Comparison of ENCODE assay signal across 37 cellular contexts in genomic region chr12:21980544-21980943, GRCh38. TPM values are rescaled to one million over a fixed set of nuclear protein-coding genes. Genes with fewer than 3 reads are reported as not detected.
"Had no signal": no experiment of that assay in that cellular context is flagged by ENCODE, and none has a peak within 500 bp of the region (broad histone marks: within the 10 kb centered on the region; RNA-seq: fewer than 3 reads in every experiment).

No MANE protein-coding gene starts in this region.

- DNase-seq: activated B cell treated with CpG ODN at 0.5 μM for 24 hours; activated CD4-positive, alpha-beta memory T cell treated with anti-CD3 and anti-CD28 coated beads for 36 hours; activated CD4-positive, alpha-beta T cell treated with anti-CD3 and anti-CD28 coated beads for 48 hours; activated CD4-positive, alpha-beta T cell treated with anti-CD3 and anti-CD28 coated beads, Interleukin-2, amount 50 U/mL, for 1 hour; activated CD4-positive, alpha-beta T cell treated with anti-CD3 and anti-CD28 coated beads, Interleukin-2, amount 50 U/mL, for 4 hours; activated CD4-positive, CD25-positive, alpha-beta regulatory T cell treated with anti-CD3 and anti-CD28 coated beads, Interleukin-2, amount 50 U/mL, for 72 hours; activated CD8-positive, alpha-beta memory T cell treated with anti-CD3 and anti-CD28 coated beads, Interleukin-2, amount 50 U/mL, for 4 hours; activated CD8-positive, alpha-beta T cell treated with anti-CD3 and anti-CD28 coated beads for 36 hours; activated effector memory CD4-positive, alpha-beta T cell treated with anti-CD3 and anti-CD28 coated beads, Interleukin-2, amount 50 U/mL, for 16 hours; activated gamma-delta T cell treated with Interleukin-2 at 50 U/mL for 16 hours; activated naive CD4-positive, alpha-beta T cell; activated naive CD4-positive, alpha-beta T cell treated with anti-CD3 and anti-CD28 coated beads for 36 hours; activated naive CD4-positive, alpha-beta T cell treated with anti-CD3 and anti-CD28 coated beads, Interleukin-2, amount 50 U/mL, for 16 hours; activated naive CD8-positive, alpha-beta T cell treated with anti-CD3 and anti-CD28 coated beads for 36 hours; activated T-cell treated with anti-CD3 and anti-CD28 coated beads for 4 hours; activated T-cell treated with anti-CD3 and anti-CD28 coated beads, Interleukin-2, amount 50 U/mL, for 1 hour; activated T-cell treated with anti-CD3 and anti-CD28 coated beads, Interleukin-2, amount 50 U/mL, for 4 hours; activated T-cell treated with anti-CD3 and anti-CD28 coated beads, Interleukin-2, amount 50 U/mL, for 72 hours; adrenal gland; amniotic stem cell; aorta; body of pancreas; brain microvascular endothelial cell; central memory CD4-positive, alpha-beta T cell; T-helper 1 cell; T-helper 2 cell; T-helper 9 cell had no signal

- H3K27me3 ChIP-seq: adrenal gland, body of pancreas, brain microvascular endothelial cell, breast epithelium had no signal

- H3K36me3 Mint-ChIP-seq: activated CD4-positive, alpha-beta memory T cell treated with anti-CD3 and anti-CD28 coated beads for 36 hours; activated naive CD4-positive, alpha-beta T cell treated with anti-CD3 and anti-CD28 coated beads, Interleukin-2, amount 50 U/mL, for 72 hours; activated naive CD8-positive, alpha-beta T cell treated with anti-CD3 and anti-CD28 coated beads for 36 hours had no signal

- H3K9me3 Mint-ChIP-seq: activated B cell treated with CpG ODN at 0.5 μM for 24 hours; activated CD4-positive, alpha-beta memory T cell treated with anti-CD3 and anti-CD28 coated beads for 36 hours; activated CD8-positive, alpha-beta T cell treated with anti-CD3 and anti-CD28 coated beads for 36 hours; activated naive CD4-positive, alpha-beta T cell treated with anti-CD3 and anti-CD28 coated beads for 36 hours; activated naive CD4-positive, alpha-beta T cell treated with anti-CD3 and anti-CD28 coated beads, Interleukin-2, amount 50 U/mL, for 72 hours; activated naive CD8-positive, alpha-beta T cell treated with anti-CD3 and anti-CD28 coated beads for 36 hours; activated T-cell treated with anti-CD3 and anti-CD28 coated beads, Interleukin-2, amount 50 U/mL, for 4 hours; activated T-cell treated with anti-CD3 and anti-CD28 coated beads, Interleukin-2, amount 50 U/mL, for 72 hours; activated T-helper 1 cell treated with anti-CD3 and anti-CD28 coated beads, Interleukin-12 subunit alpha, Interleukin-12 subunit beta, Interleukin-2, Interleukin-4 antibody, amounts not matched to agents 30 ng/mL and 10 ng/mL and 1 ng/mL, durations not matched to agents 14 hours and 24 hours and 36 hours; activated T-helper 17 cell treated with anti-CD3 and anti-CD28 coated beads, Interleukin-2, amount 50 U/mL, for 72 hours; T-helper 1 cell treated with Interleukin-12 subunit alpha and Interleukin-12 subunit beta and Interleukin-4 antibody, amounts not matched to agents 30 μg/mL and 1 μg/mL, for 36 hours; T-helper 2 cell treated with Interferon-gamma antibody and Interleukin-4, amounts not matched to agents 5 μg/mL and 100 μg/mL, for 36 hours had no signal

- H3K36me3 ChIP-seq: adrenal gland, brain microvascular endothelial cell, breast epithelium had no signal

- ATAC-seq: activated CD8-positive, alpha-beta T cell treated with anti-CD3 and anti-CD28 coated beads for 36 hours; activated naive CD4-positive, alpha-beta T cell treated with anti-CD3 and anti-CD28 coated beads, Interleukin-2, amount 50 U/mL, for 72 hours; activated T-cell treated with anti-CD3 and anti-CD28 coated beads, Interleukin-2, amount 50 U/mL, for 4 hours; activated T-cell treated with anti-CD3 and anti-CD28 coated beads, Interleukin-2, amount 50 U/mL, for 72 hours; activated T-helper 17 cell treated with anti-CD3 and anti-CD28 coated beads, Interleukin-2, amount 50 U/mL, for 72 hours; body of pancreas had no signal

- H3K4me1 ChIP-seq: adrenal gland, body of pancreas, breast epithelium had no signal

- H3K9me3 ChIP-seq: adrenal gland, body of pancreas, breast epithelium had no signal

- H3K4me1 Mint-ChIP-seq: activated B cell treated with CpG ODN at 0.5 μM for 24 hours; activated T-helper 17 cell treated with anti-CD3 and anti-CD28 coated beads, Interleukin-2, amount 50 U/mL, for 72 hours had no signal

- H3K4me3 ChIP-seq: adrenal gland, body of pancreas, breast epithelium had no signal

- H3K27ac Mint-ChIP-seq: activated B cell treated with CpG ODN at 0.5 μM for 24 hours; activated CD4-positive, alpha-beta memory T cell treated with anti-CD3 and anti-CD28 coated beads for 36 hours; activated CD8-positive, alpha-beta T cell treated with anti-CD3 and anti-CD28 coated beads for 36 hours; activated naive CD4-positive, alpha-beta T cell treated with anti-CD3 and anti-CD28 coated beads for 36 hours; activated naive CD4-positive, alpha-beta T cell treated with anti-CD3 and anti-CD28 coated beads, Interleukin-2, amount 50 U/mL, for 72 hours; activated naive CD8-positive, alpha-beta T cell treated with anti-CD3 and anti-CD28 coated beads for 36 hours; activated T-cell treated with anti-CD3 and anti-CD28 coated beads, Interleukin-2, amount 50 U/mL, for 72 hours; activated T-helper 1 cell treated with anti-CD3 and anti-CD28 coated beads, Interleukin-12 subunit alpha, Interleukin-12 subunit beta, Interleukin-2, Interleukin-4 antibody, amounts not matched to agents 30 ng/mL and 10 ng/mL and 1 ng/mL, durations not matched to agents 14 hours and 24 hours and 36 hours; activated T-helper 17 cell treated with anti-CD3 and anti-CD28 coated beads, Interleukin-2, amount 50 U/mL, for 72 hours; T-helper 1 cell treated with Interleukin-12 subunit alpha and Interleukin-12 subunit beta and Interleukin-4 antibody, amounts not matched to agents 30 μg/mL and 1 μg/mL, for 36 hours; T-helper 2 cell treated with Interferon-gamma antibody and Interleukin-4, amounts not matched to agents 5 μg/mL and 100 μg/mL, for 36 hours had no signal

- H3K4me3 Mint-ChIP-seq: activated B cell treated with CpG ODN at 0.5 μM for 24 hours; activated CD4-positive, alpha-beta memory T cell treated with anti-CD3 and anti-CD28 coated beads for 36 hours; activated CD8-positive, alpha-beta T cell treated with anti-CD3 and anti-CD28 coated beads for 36 hours; activated naive CD4-positive, alpha-beta T cell treated with anti-CD3 and anti-CD28 coated beads for 36 hours; activated naive CD8-positive, alpha-beta T cell treated with anti-CD3 and anti-CD28 coated beads for 36 hours; activated T-cell treated with anti-CD3 and anti-CD28 coated beads, Interleukin-2, amount 50 U/mL, for 4 hours; activated T-cell treated with anti-CD3 and anti-CD28 coated beads, Interleukin-2, amount 50 U/mL, for 72 hours; activated T-helper 1 cell treated with anti-CD3 and anti-CD28 coated beads, Interleukin-12 subunit alpha, Interleukin-12 subunit beta, Interleukin-2, Interleukin-4 antibody, amounts not matched to agents 30 ng/mL and 10 ng/mL and 1 ng/mL, durations not matched to agents 14 hours and 24 hours and 36 hours; activated T-helper 17 cell treated with anti-CD3 and anti-CD28 coated beads, Interleukin-2, amount 50 U/mL, for 72 hours; T-helper 1 cell treated with Interleukin-12 subunit alpha and Interleukin-12 subunit beta and Interleukin-4 antibody, amounts not matched to agents 30 μg/mL and 1 μg/mL, for 36 hours; T-helper 2 cell treated with Interferon-gamma antibody and Interleukin-4, amounts not matched to agents 5 μg/mL and 100 μg/mL, for 36 hours had no signal

- H3K27ac ChIP-seq: adrenal gland, body of pancreas, brain microvascular endothelial cell, breast epithelium, VCaP had no signal

- FAIRE-seq: astrocyte, TTC549 had no signal

RNA-seq across cellular contexts. Expression of gene ABCC9, which starts 39.3 kb away (rescaled TPM):
- total RNA-seq: activated B cell treated with CpG ODN at 0.5 μM for 24 hours; activated CD4-positive, alpha-beta memory T cell treated with anti-CD3 and anti-CD28 coated beads for 36 hours; activated CD8-positive, alpha-beta memory T cell treated with anti-CD3 and anti-CD28 coated beads for 36 hours; activated CD8-positive, alpha-beta T cell treated with anti-CD3 and anti-CD28 coated beads for 36 hours; activated naive CD4-positive, alpha-beta T cell treated with anti-CD3 and anti-CD28 coated beads for 36 hours; activated naive CD4-positive, alpha-beta T cell treated with anti-CD3 and anti-CD28 coated beads, Interleukin-2, amount 50 U/mL, for 72 hours; activated naive CD8-positive, alpha-beta T cell treated with anti-CD3 and anti-CD28 coated beads for 36 hours; activated T-helper 1 cell treated with anti-CD3 and anti-CD28 coated beads, Interleukin-12 subunit alpha, Interleukin-12 subunit beta, Interleukin-2, Interleukin-4 antibody, amounts not matched to agents 30 ng/mL and 10 ng/mL and 1 ng/mL, durations not matched to agents 14 hours and 24 hours and 36 hours had no signal
